Comparison of ENCODE assay signal across 23 cellular contexts in the genomic region with DNA sequence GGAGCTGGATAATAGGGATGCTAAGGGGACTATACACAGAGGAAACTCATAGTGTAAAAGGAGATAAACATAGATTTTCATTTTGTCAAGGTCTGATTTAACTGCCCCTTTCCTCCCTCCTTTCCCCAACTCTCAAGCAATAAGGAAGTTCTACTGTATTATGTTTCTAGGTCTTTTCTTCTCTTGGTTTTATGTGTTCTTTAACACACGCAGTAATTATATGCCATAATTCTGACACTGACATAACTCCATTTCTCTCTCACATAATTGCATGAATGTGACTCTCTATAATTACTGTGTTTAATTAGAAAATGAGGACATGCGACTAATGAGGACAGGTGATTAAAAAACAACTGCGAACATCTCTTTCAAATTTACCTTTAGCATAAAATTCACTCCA. TPM values are rescaled to one million over a fixed set of nuclear protein-coding genes. Genes with fewer than 3 reads are reported as not detected.
"Had no signal": no experiment of that assay in that cellular context is flagged by ENCODE, and none has a peak within 500 bp of the region (broad histone marks: within the 10 kb centered on the region; RNA-seq: fewer than 3 reads in every experiment).

No MANE protein-coding gene starts in this region.

- H3K36me3 ChIP-seq: adrenal gland, breast epithelium, esophagus muscularis mucosa, gastrocnemius medialis, thoracic aorta, upper lobe of left lung had no signal

- H3K4me3 Mint-ChIP-seq: activated naive CD8-positive, alpha-beta T cell; activated T-helper 17 cell treated with anti-CD3 and anti-CD28 coated beads, Interleukin-2, amount 50 U/mL, for 72 hours; central memory CD8-positive, alpha-beta T cell; memory B cell; T-helper 2 cell treated with Interferon-gamma antibody and Interleukin-4, amounts not matched to agents 5 μg/mL and 100 μg/mL, for 36 hours had no signal

- H3K27ac Mint-ChIP-seq: activated naive CD8-positive, alpha-beta T cell; activated T-helper 17 cell treated with anti-CD3 and anti-CD28 coated beads, Interleukin-2, amount 50 U/mL, for 72 hours; memory B cell; T-helper 2 cell treated with Interferon-gamma antibody and Interleukin-4, amounts not matched to agents 5 μg/mL and 100 μg/mL, for 36 hours had no signal

- H3K9me3 ChIP-seq: adrenal gland, breast epithelium, esophagus muscularis mucosa, gastrocnemius medialis, thoracic aorta, upper lobe of left lung had no signal

- ATAC-seq: activated T-helper 17 cell treated with anti-CD3 and anti-CD28 coated beads, Interleukin-2, amount 50 U/mL, for 72 hours; gastrocnemius medialis had no signal

- H3K79me2 ChIP-seq: parathyroid adenoma had no signal

- H3K9ac ChIP-seq: parathyroid adenoma had no signal

- H3K4me1 Mint-ChIP-seq: activated T-helper 17 cell treated with anti-CD3 and anti-CD28 coated beads, Interleukin-2, amount 50 U/mL, for 72 hours; central memory CD8-positive, alpha-beta T cell; memory B cell had no signal

- DNase-seq: activated CD4-positive, alpha-beta T cell treated with anti-CD3 and anti-CD28 coated beads for 1 hour; activated T-cell treated with anti-CD3 and anti-CD28 coated beads, Interleukin-2, amount 50 U/mL, for 1 hour; gastrocnemius medialis; head of caudate nucleus; left cardiac atrium; nucleus accumbens; right cardiac atrium; stimulated activated CD4-positive, alpha-beta T cell treated with anti-CD3 and anti-CD28 coated beads, Interleukin-4, amount 100 ng/mL, for 24 hours; stimulated activated naive CD4-positive, alpha-beta T cell treated with Interleukin-2 at 50 U/mL for 16 hours; upper lobe of left lung had no signal

- H3K27me3 ChIP-seq: adrenal gland, breast epithelium, esophagus muscularis mucosa, gastrocnemius medialis, upper lobe of left lung had no signal

- H3K27ac ChIP-seq: adrenal gland, breast epithelium, coronary artery, esophagus muscularis mucosa, gastrocnemius medialis, parathyroid adenoma, thoracic aorta, upper lobe of left lung had no signal

- H3K4me3 ChIP-seq: adrenal gland, breast epithelium, coronary artery, esophagus muscularis mucosa, gastrocnemius medialis, thoracic aorta, upper lobe of left lung had no signal

- H3K36me3 Mint-ChIP-seq: activated naive CD8-positive, alpha-beta T cell; memory B cell had no signal

- H3K4me1 ChIP-seq: breast epithelium, parathyroid adenoma had no signal

- H3K27me3 Mint-ChIP-seq: activated T-helper 17 cell treated with anti-CD3 and anti-CD28 coated beads, Interleukin-2, amount 50 U/mL, for 72 hours; central memory CD8-positive, alpha-beta T cell had no signal

- H3K9me3 Mint-ChIP-seq: activated T-helper 17 cell treated with anti-CD3 and anti-CD28 coated beads, Interleukin-2, amount 50 U/mL, for 72 hours; T-helper 2 cell treated with Interferon-gamma antibody and Interleukin-4, amounts not matched to agents 5 μg/mL and 100 μg/mL, for 36 hours had no signal

RNA-seq across cellular contexts. Expression of gene PRELID2, which starts 18.8 kb away (rescaled TPM):
- polyA plus RNA-seq: neural cell had no signal

RNA-seq across cellular contexts. Expression of gene GRXCR2, which starts 18.9 kb away (rescaled TPM):
- total RNA-seq: activated T-helper 17 cell treated with anti-CD3 and anti-CD28 coated beads, Interleukin-2, amount 50 U/mL, for 72 hours; adrenal gland; esophagus muscularis mucosa; gastrocnemius medialis; pulmonary artery endothelial cell; thoracic aorta; upper lobe of left lung had no signal
- polyA plus RNA-seq: adrenal gland, neural cell had no signal
